Comparison of ENCODE assay signal across 8 cellular contexts in genomic region chr12:66279127-66279712, GRCh38. TPM values are rescaled to one million over a fixed set of nuclear protein-coding genes. Genes with fewer than 3 reads are reported as not detected.
A peak's percentile ranks its signal among the peaks of the same experiment; 100 is the strongest.
DNase-seq lines count a peak whose midpoint lies in the region; ATAC-seq and TF ChIP-seq lines count a peak whose summit lies in the region.

No MANE protein-coding gene starts in this region.

- TF ChIP-seq CTCF in CD4-positive, alpha-beta T cell (IDR thresholded peaks at IDR 0.05), result peak; percentile 83
- TF ChIP-seq CTCF in dorsolateral prefrontal cortex (IDR thresholded peaks at IDR 0.05 in 54 of 56, conservative IDR thresholded peaks at IDR 0.05 in 2 of 56; ENCODE audit: low read depth in 1 of 56, partially characterized antibody in 56 of 56), result peak in 49 of 56 donors; percentile 12 to 64 (median 41)

- CTCF ChIA-PET in CD4-positive, alpha-beta T cell (lab: Charles Lee), result interaction anchor here (0.6 to 1.8 kb wide), 14 partner anchors 9 to 126 kb away, joined by 3 to 22 read pairs (median 4); partner anchors contain the start of gene HELB
- CTCF ChIA-PET in T-cell (lab: Charles Lee), result interaction anchor here (0.5 to 2.4 kb wide), 20 partner anchors 9 to 418 kb away, joined by 3 to 17 read pairs (median 4); partner anchors contain the start of genes HELB (in 1 of the 2) and TMBIM4 (in 1 of the 2)

- peak overlapping the region; percentile 2 for H3K4me3 Mint-ChIP-seq in CD4-positive, alpha-beta T cell
- peak overlapping the region in 1 of 3 donors; percentile 17 for H3K4me3 Mint-ChIP-seq in T-cell

- POLR2A ChIA-PET in CD4-positive, alpha-beta T cell (lab: Charles Lee), result interaction anchor here (0.6 to 3.5 kb wide), 6 partner anchors 9 to 74 kb away, joined by 3 to 24 read pairs (median 3); partner anchors contain the start of gene HELB
- POLR2A ChIA-PET in T-cell (lab: Charles Lee), result interaction anchor here in 1 of 2 donors (0.6 to 0.8 kb wide), 2 partner anchors 20 to 46 kb away, joined by 3 read pairs; no protein-coding TSS in a partner anchor

- intact Hi-C loops in CD4-positive, alpha-beta T cell (cut with DNase I, micrococcal nuclease), result loop anchor here (1.0 to 10.0 kb wide), 5 partner anchors 33 to 413 kb away; no protein-coding TSS in a partner anchor
- intact Hi-C loops in dorsolateral prefrontal cortex (cut with DNase I), result loop anchor here in 1 of 2 donors (10.0 kb wide), 1 partner anchor 416 kb away; no protein-coding TSS in a partner anchor

- H3K27ac ChIP-seq in CD4-positive, alpha-beta T cell (ENCODE audit: low read depth, low read length), result no peak overlapping the region
- no peak overlapping the region for H3K27ac ChIP-seq in dorsolateral prefrontal cortex

- no peak overlapping the region for H3K4me3 ChIP-seq in H7 (ENCODE audit: insufficient read depth, low read depth, low read length)
- H3K4me3 ChIP-seq in dorsolateral prefrontal cortex, result no peak overlapping the region

- H3K36me3 Mint-ChIP-seq in CD4-positive, alpha-beta T cell (ENCODE audit: low read depth), result no peaks in the 10 kb centered on the region
- peaks cover 6% of the 10 kb centered on the region for H3K36me3 Mint-ChIP-seq in T-cell

- no peaks in the 10 kb centered on the region for H3K36me3 ChIP-seq in H7 (replicated peaks; ENCODE audit: control insufficient read depth, insufficient read depth, low read length)

- H3K27me3 Mint-ChIP-seq in CD4-positive, alpha-beta T cell, result no peaks in the 10 kb centered on the region
- no peaks in the 10 kb centered on the region for H3K27me3 Mint-ChIP-seq in T-cell

- peaks cover 2% of the 10 kb centered on the region for H3K9me3 Mint-ChIP-seq in CD4-positive, alpha-beta T cell
- peaks cover 0 to 10% (median 2%) of the 10 kb centered on the region in 3 donors for H3K9me3 Mint-ChIP-seq in T-cell

- DNase-seq in CD4-positive, alpha-beta T cell, result peak; percentile 29 to 50 (median 41)
- DNase-seq in H7, result peak; percentile 22
- peak in 29 of 34 experiments; percentile 19 to 59 (median 36) for DNase-seq in T-cell
- no peak for DNase-seq in dorsolateral prefrontal cortex
- DNase-seq in renal cortical epithelial cell (ENCODE audit: low read depth), result peak; percentile 11
- DNase-seq in NCI-H1092 (lab: John Stamatoyannopoulos, UW), result no peak

- H3K9me3 ChIP-seq in CD4-positive, alpha-beta T cell (ENCODE audit: control insufficient read depth, low read length), result no peaks in the 10 kb centered on the region

- no peak overlapping the region for H3K27ac Mint-ChIP-seq in CD4-positive, alpha-beta T cell
- no peak overlapping the region for H3K27ac Mint-ChIP-seq in T-cell

- no peaks in the 10 kb centered on the region for H3K27me3 ChIP-seq in CD4-positive, alpha-beta T cell (ENCODE audit: control insufficient read depth, insufficient read depth, low read length)
- H3K27me3 ChIP-seq in H7 (ENCODE audit: control insufficient read depth, insufficient read depth, low read length), result no peaks in the 10 kb centered on the region; the same call in 1 of the 2 replicates
- peaks cover 0 to 11% (median 0%) of the 10 kb centered on the region in 45 donors for H3K27me3 ChIP-seq in dorsolateral prefrontal cortex

- ATAC-seq in CD4-positive, alpha-beta T cell (ENCODE audit: poor library complexity), result peak; percentile 76
- ATAC-seq in T-cell (replicated peaks in 1 of 4) (peak; percentile 67 to 83 (median 82)), GM19463 (IDR thresholded peaks at IDR 0.05; ENCODE audit: unreplicated experiment) (no peak), HG03565 (IDR thresholded peaks at IDR 0.05; ENCODE audit: unreplicated experiment) (no peak)

- peaks cover 66% of the 10 kb centered on the region for H3K4me1 Mint-ChIP-seq in CD4-positive, alpha-beta T cell (ENCODE audit: low read depth)
- peaks cover 42 to 56% (median 55%) of the 10 kb centered on the region in 3 donors for H3K4me1 Mint-ChIP-seq in T-cell

RNA-seq across cellular contexts. Expression of gene HELB, which starts 23.1 kb away (rescaled TPM):
- total RNA-seq in CD4-positive, alpha-beta T cell, result 10 to 100 TPM; 33.8 to 35.8 TPM
- 3.5 and 6.0 TPM in 2 replicates for total RNA-seq in H7 (2014; rRNA removed; shearing (Covaris generic))
- 10 to 100 TPM; 38.6 to 66.4 (median 45.7) TPM for total RNA-seq in T-cell
- total RNA-seq in dorsolateral prefrontal cortex, result 10 to 100 TPM in 1 of 120 experiments, 1 to 10 TPM in 119; 1.2 to 14.2 (median 3.5) TPM
- total RNA-seq in renal cortical epithelial cell, result 4.5 and 8.9 TPM in 2 replicates

Comparison
In these comparisons a context has a peak if more than half of its experiments do, and no peak if none do; other contexts are left out.
1. ATAC-seq: peak in CD4-positive, alpha-beta T cell (single experiment) and T-cell (4 of 4); none in GM19463 (single experiment) and HG03565 (single experiment).
2. DNase-seq: peak in CD4-positive, alpha-beta T cell (10 of 10), H7 (single experiment), T-cell (29 of 34) and renal cortical epithelial cell (single experiment); none in dorsolateral prefrontal cortex (0 of 10) and NCI-H1092 (single experiment).